In genomic region chr10:31031205-31031665, GRCh38 we compare ENCODE assay signal across 9 cellular contexts. TPM values are rescaled to one million over a fixed set of nuclear protein-coding genes. Genes with fewer than 3 reads are reported as not detected.
DNase-seq lines count a peak whose midpoint lies in the region; ATAC-seq, FAIRE-seq and TF ChIP-seq lines count a peak whose summit lies in the region.
"Had no signal": no experiment of that assay in that cellular context is flagged by ENCODE, and none has a peak within 500 bp of the region (broad histone marks: within the 10 kb centered on the region; RNA-seq: fewer than 3 reads in every experiment).

No MANE protein-coding gene starts in this region.

- no peak for TF ChIP-seq CTCF in DND-41 (IDR thresholded peaks at IDR 0.05; ENCODE audit: borderline replicate concordance, extremely low read depth, low read length, poor library complexity, severe bottlenecking)
- TF ChIP-seq CTCF in brain (conservative IDR thresholded peaks at IDR 0.05), result no peak
- no peak for TF ChIP-seq CTCF in HepG2 (CRISPR knock-in tag; IDR thresholded peaks at IDR 0.05)
- peak in 1 of 6 experiments; percentile 29 for TF ChIP-seq CTCF in thyroid gland (IDR thresholded peaks at IDR 0.05)

- no peak for ATAC-seq in DND-41 (ENCODE audit: insufficient read depth, low read depth)
- peak; percentile 80 for ATAC-seq in GM21381 (IDR thresholded peaks at IDR 0.05; ENCODE audit: unreplicated experiment)
- ATAC-seq in HG03571 (IDR thresholded peaks at IDR 0.05; ENCODE audit: unreplicated experiment), result peak; percentile 78
- ATAC-seq in HepG2, result peak; percentile 88

- in situ Hi-C loops in HepG2 (cut with HindIII; ENCODE audit: extremely low pct_ligation_motif_present, low pct_unique_long_range_greater_than_20kb), result no loop called here

- H3K4me3 Mint-ChIP-seq in brain, result peak overlapping the region; percentile 86 to 91 (median 89)

- H3K9me3 Mint-ChIP-seq in brain, result peaks cover 0 to 6% (median 4%) of the 10 kb centered on the region in 5 experiments

- H3K4me2 ChIP-seq in DND-41 (ENCODE audit: insufficient read depth, low read length) (peak overlapping the region; percentile 87), HepG2 (ENCODE audit: low read depth, low read length) (peak overlapping the region; percentile 78)

- H3K9ac ChIP-seq in DND-41 (ENCODE audit: low read depth, low read length) (peak overlapping the region; percentile 88), HepG2 (ENCODE audit: insufficient read depth, low read depth, low read length) (peak overlapping the region; percentile 74)

- H3K27ac ChIP-seq in DND-41 (ENCODE audit: low read length) (peak overlapping the region; percentile 100), HepG2 (ENCODE audit: extremely low read length, insufficient read depth, low read length) (peak overlapping the region; percentile 78), thyroid gland (peak overlapping the region; percentile 99 to 100 (median 100))

- no TSS peak for BruUV-seq in HepG2 (replicated peaks; lab: Mats Ljungman, UMichigan)

- TF ChIP-seq EP300 in HepG2 (IDR thresholded peaks at IDR 0.05; ENCODE audit: low read depth in 2 of 2, low read length in 2 of 2) (no peak), HepG2 (CRISPR knock-in tag; IDR thresholded peaks at IDR 0.05; ENCODE audit: borderline replicate concordance) (no peak)

- H3K9me3 ChIP-seq in DND-41 (ENCODE audit: insufficient read depth, low read length, severe bottlenecking) (no peaks in the 10 kb centered on the region), HepG2 (ENCODE audit: low read length) (no peaks in the 10 kb centered on the region), thyroid gland (no peaks in the 10 kb centered on the region)

- peaks cover 8% of the 10 kb centered on the region for H3K36me3 Mint-ChIP-seq in brain

- CTCF ChIA-PET in HepG2 (lab: Yijun Ruan, JAX; ENCODE audit: low intra/inter-chr PET ratio, low total read pairs), result interaction anchor here (1.9 kb wide), 1 partner anchor 459 kb away, joined by 9 read pairs; no protein-coding TSS in a partner anchor

- H3K27me3 ChIP-seq in DND-41 (ENCODE audit: insufficient read depth, low read length, poor library complexity) (no peaks in the 10 kb centered on the region), HepG2 (ENCODE audit: control insufficient read depth in 1 of 2, insufficient read depth in 2 of 2, low read length in 2 of 2) (peaks cover 0 to 5% of the 10 kb centered on the region in 2 experiments; a peak in 1 of 5 replicates), thyroid gland (no peaks in the 10 kb centered on the region)

- H3K79me2 ChIP-seq in DND-41 (ENCODE audit: insufficient read depth, low read length), result peaks cover 33% of the 10 kb centered on the region
- no peaks in the 10 kb centered on the region for H3K79me2 ChIP-seq in HepG2 (ENCODE audit: insufficient read depth, low read length)

- TF ChIP-seq POLR2A in HepG2 (IDR thresholded peaks at IDR 0.05; ENCODE audit: insufficient read depth in 1 of 2, low read depth in 2 of 2, low read length in 2 of 2) (no peak), thyroid gland (IDR thresholded peaks at IDR 0.05) (peak in 1 of 2 donors; percentile 4)

- no peak for FAIRE-seq in HepG2 (lab: Jason Lieb, UNC)
- FAIRE-seq: TTC549 had no signal

- no peak for DNase-seq in DND-41
- no peak for DNase-seq in HepG2 (ENCODE audit: low spot score)
- no peak for DNase-seq in thyroid gland
- no peak for DNase-seq in 8988T
- DNase-seq in NCI-H1436 (lab: John Stamatoyannopoulos, UW), result no peak

- peaks cover 66% of the 10 kb centered on the region for H3K4me1 Mint-ChIP-seq in brain

- H3K27me3 Mint-ChIP-seq in brain, result no peaks in the 10 kb centered on the region

- no peak for TF ChIP-seq RAD21 in HepG2 (CRISPR knock-in tag; IDR thresholded peaks at IDR 0.05)

- H3K27ac Mint-ChIP-seq in brain, result peak overlapping the region; percentile 34 to 98 (median 94)

- H3K36me3 ChIP-seq in DND-41 (ENCODE audit: insufficient read depth, low read length) (no peaks in the 10 kb centered on the region), HepG2 (replicated peaks in 1 of 2; ENCODE audit: control insufficient read depth in 1 of 2, insufficient read depth in 2 of 2, low read length in 2 of 2) (no peaks in the 10 kb centered on the region), thyroid gland (no peaks in the 10 kb centered on the region)

- peak overlapping the region; percentile 90 for H2AFZ ChIP-seq in DND-41 (ENCODE audit: low read depth, low read length)
- peak overlapping the region; percentile 17 for H2AFZ ChIP-seq in HepG2 (ENCODE audit: low read length)

- intact Hi-C loops in HepG2 (cut with micrococcal nuclease; ENCODE audit: unreplicated experiment) (loop anchor here (1.0 kb wide), 1 partner anchor 12 kb away; no protein-coding TSS in a partner anchor), thyroid gland (cut with DNase I) (loop anchor here (10.0 kb wide), 2 partner anchors 246 to 284 kb away; partner anchors contain the start of gene ZEB1)

- H3K4me1 ChIP-seq in DND-41 (ENCODE audit: insufficient read depth, low read length) (peaks cover 60% of the 10 kb centered on the region), HepG2 (ENCODE audit: insufficient read depth, low read length) (peaks cover 24% of the 10 kb centered on the region), thyroid gland (peaks cover 27 to 44% of the 10 kb centered on the region in 2 donors)

- H3K4me3 ChIP-seq in DND-41 (ENCODE audit: low read depth in 1 of 2, low read length in 2 of 2) (peak overlapping the region; percentile 41 to 81), HepG2 (replicated peaks in 1 of 3; ENCODE audit: insufficient read depth in 1 of 3, low read depth in 2 of 3, low read length in 3 of 3) (peak overlapping the region; percentile 74 to 82 (median 79)), thyroid gland (replicated peaks in 1 of 3) (peak overlapping the region; percentile 17 to 80 (median 49))

- POLR2A ChIA-PET in HepG2 (lab: Yijun Ruan, JAX), result interaction anchor here (0.9 to 1.5 kb wide), 3 partner anchors 11 to 426 kb away, joined by 3 to 5 read pairs (median 3); no protein-coding TSS in a partner anchor

- WGBS in HepG2 (ENCODE audit: low lambda C conversion rate), result 31% methylated on average over 4 of the region's 16 CpGs
- WGBS in thyroid gland, 2 donors, result 3 to 4% methylated on average over 10 to 13 of the region's 16 CpGs

- no peaks in the 10 kb centered on the region for H4K20me1 ChIP-seq in DND-41 (ENCODE audit: insufficient read depth, low read length)
- no peaks in the 10 kb centered on the region for H4K20me1 ChIP-seq in HepG2 (ENCODE audit: insufficient read depth, low read length)

TF ChIP-seq in HepG2, 621 proteins besides CTCF, POLR2A, EP300 and RAD21:
- TF ChIP-seq LCORL (IDR thresholded peaks at IDR 0.05), result no peak
- TF ChIP-seq LCORL (CRISPR knock-in tag; IDR thresholded peaks at IDR 0.05), result peak; percentile 8; the same call in 1 of the 2 replicates
- no peak for TF ChIP-seq ZNF639 (CRISPR knock-in tag; conservative IDR thresholded peaks at IDR 0.05)
- TF ChIP-seq ZBTB2 (CRISPR knock-in tag; IDR thresholded peaks at IDR 0.05; ENCODE audit: low read depth), result 0 out of 2 replicates have a peak, but pooled peaks have one; percentile 10

RNA-seq across cellular contexts. Expression of gene ZNF438, which starts 0.4 kb away (rescaled TPM):
- polyA plus RNA-seq in brain (ENCODE audit: insufficient read depth, low read depth, low replicate concordance) (6.9 TPM), HepG2 (2011; rRNA removed) (0.83 and 0.98 TPM in 2 replicates)
- total RNA-seq in HepG2 (2016; rRNA removed; fragmentation: Illumina TruSeq; extraction: Trizol) (0.75 and 1.2 TPM in 2 replicates), thyroid gland (10 to 100 TPM; 19.2 to 21.8 (median 20.3) TPM)
- 0.18 and 0.81 TPM in 2 replicates for total RNA-seq in HepG2 (2016; cell fraction: cytosol; rRNA removed; fragmentation: Illumina TruSeq; extraction: Trizol; ENCODE audit: low read depth)
- total RNA-seq in HepG2 (2016; cell fraction: insoluble cytoplasmic fraction; rRNA removed; fragmentation: Illumina TruSeq; extraction: Trizol), result 0.89 and 1.5 TPM in 2 replicates
- total RNA-seq in HepG2 (2016; cell fraction: membrane; rRNA removed; fragmentation: Illumina TruSeq; extraction: Trizol), result 1.0 and 1.1 TPM in 2 replicates
- total RNA-seq in HepG2 (2016; cell fraction: nucleus; rRNA removed; fragmentation: Illumina TruSeq; extraction: Trizol), result 0.90 and 0.97 TPM in 2 replicates
- polyA plus RNA-seq in HepG2 (2011; cell fraction: cytosol; rRNA removed), result 0.43 and 0.69 TPM in 2 replicates
- 0.74 and 0.93 TPM in 2 replicates for polyA plus RNA-seq in HepG2 (2011; cell fraction: nucleus; rRNA removed)
- 0.62 and 0.69 TPM in 2 replicates for polyA plus RNA-seq in HepG2 (2012)
- polyA plus RNA-seq in HepG2 (2016; cell fraction: cytosol; fragmentation: Illumina TruSeq; extraction: Trizol; ENCODE audit: low read depth), result 0.23 and 0.25 TPM in 2 replicates
- 1.4 and 1.7 TPM in 2 replicates for polyA plus RNA-seq in HepG2 (2016; cell fraction: insoluble cytoplasmic fraction; fragmentation: Illumina TruSeq; extraction: Trizol; ENCODE audit: low read depth)
- 0.62 and 0.98 TPM in 2 replicates for polyA plus RNA-seq in HepG2 (2016; cell fraction: membrane; fragmentation: Illumina TruSeq; extraction: Trizol; ENCODE audit: low read depth)
- 0.78 and 1.5 TPM in 2 replicates for polyA plus RNA-seq in HepG2 (2016; cell fraction: nucleus; fragmentation: Illumina TruSeq; extraction: Trizol; ENCODE audit: insufficient read depth, low read depth)
- 1.1 and 3.3 TPM in 2 replicates for polyA minus RNA-seq in HepG2 (2011; rRNA and poly(A)+ RNA removed; ENCODE audit: low replicate concordance)
- polyA minus RNA-seq in HepG2 (2011; cell fraction: cytosol; rRNA and poly(A)+ RNA removed), result 0.40 and 0.53 TPM in 2 replicates
- 1.7 TPM in 2 replicates for polyA minus RNA-seq in HepG2 (2011; cell fraction: nucleus; rRNA and poly(A)+ RNA removed)

Comparison
In these comparisons a context has a peak if more than half of its experiments do, and no peak if none do; other contexts are left out.
1. RNA of gene ZNF438, which starts 0.4 kb away (total RNA-seq): 19.2 to 21.8 TPM in thyroid gland; 0.18 to 1.5 TPM in HepG2; every median in the first group is over 4 times any median in the second.
2. Peak in every context shown above with its lines, with median percentiles within 50 percentile points of each other: H3K27ac ChIP-seq and H3K4me3 ChIP-seq.